1 cellular context compared by ENCODE assay signal in the genomic region with DNA sequence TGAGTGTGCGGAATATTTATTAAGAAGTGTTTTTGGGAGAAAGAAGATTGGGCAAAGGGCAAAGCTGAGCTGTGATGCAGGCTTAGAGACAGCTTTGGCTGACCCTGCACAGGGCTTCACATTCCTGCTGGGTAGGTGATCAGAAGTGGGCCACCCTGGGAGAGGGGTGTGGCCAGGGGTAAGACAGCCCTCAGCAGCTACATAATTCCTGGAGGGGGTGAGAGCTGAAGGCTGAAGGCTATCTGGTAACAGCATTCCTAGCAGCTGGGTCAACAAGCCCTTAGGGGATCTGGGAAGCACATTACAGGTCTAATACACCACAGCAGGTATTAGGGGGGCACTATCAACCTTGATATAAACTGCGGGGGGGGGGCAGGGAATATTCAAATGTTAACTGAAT.
TF ChIP-seq lines count a peak whose summit lies in the region.

No MANE protein-coding gene starts in this region.

TF ChIP-seq in K562, 482 proteins besides CTCF, POLR2A, EP300 and RAD21:
- TF ChIP-seq, protein P1, sequence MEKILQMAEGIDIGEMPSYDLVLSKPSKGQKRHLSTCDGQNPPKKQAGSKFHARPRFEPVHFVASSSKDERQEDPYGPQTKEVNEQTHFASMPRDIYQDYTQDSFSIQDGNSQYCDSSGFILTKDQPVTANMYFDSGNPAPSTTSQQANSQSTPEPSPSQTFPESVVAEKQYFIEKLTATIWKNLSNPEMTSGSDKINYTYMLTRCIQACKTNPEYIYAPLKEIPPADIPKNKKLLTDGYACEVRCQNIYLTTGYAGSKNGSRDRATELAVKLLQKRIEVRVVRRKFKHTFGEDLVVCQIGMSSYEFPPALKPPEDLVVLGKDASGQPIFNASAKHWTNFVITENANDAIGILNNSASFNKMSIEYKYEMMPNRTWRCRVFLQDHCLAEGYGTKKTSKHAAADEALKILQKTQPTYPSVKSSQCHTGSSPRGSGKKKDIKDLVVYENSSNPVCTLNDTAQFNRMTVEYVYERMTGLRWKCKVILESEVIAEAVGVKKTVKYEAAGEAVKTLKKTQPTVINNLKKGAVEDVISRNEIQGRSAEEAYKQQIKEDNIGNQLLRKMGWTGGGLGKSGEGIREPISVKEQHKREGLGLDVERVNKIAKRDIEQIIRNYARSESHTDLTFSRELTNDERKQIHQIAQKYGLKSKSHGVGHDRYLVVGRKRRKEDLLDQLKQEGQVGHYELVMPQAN (IDR thresholded peaks at IDR 0.05; ENCODE audit: borderline replicate concordance), result no peak
- TF ChIP-seq ZKSCAN3 (CRISPR knock-in tag; IDR thresholded peaks at IDR 0.05), result no peak
- TF ChIP-seq, protein P2, sequence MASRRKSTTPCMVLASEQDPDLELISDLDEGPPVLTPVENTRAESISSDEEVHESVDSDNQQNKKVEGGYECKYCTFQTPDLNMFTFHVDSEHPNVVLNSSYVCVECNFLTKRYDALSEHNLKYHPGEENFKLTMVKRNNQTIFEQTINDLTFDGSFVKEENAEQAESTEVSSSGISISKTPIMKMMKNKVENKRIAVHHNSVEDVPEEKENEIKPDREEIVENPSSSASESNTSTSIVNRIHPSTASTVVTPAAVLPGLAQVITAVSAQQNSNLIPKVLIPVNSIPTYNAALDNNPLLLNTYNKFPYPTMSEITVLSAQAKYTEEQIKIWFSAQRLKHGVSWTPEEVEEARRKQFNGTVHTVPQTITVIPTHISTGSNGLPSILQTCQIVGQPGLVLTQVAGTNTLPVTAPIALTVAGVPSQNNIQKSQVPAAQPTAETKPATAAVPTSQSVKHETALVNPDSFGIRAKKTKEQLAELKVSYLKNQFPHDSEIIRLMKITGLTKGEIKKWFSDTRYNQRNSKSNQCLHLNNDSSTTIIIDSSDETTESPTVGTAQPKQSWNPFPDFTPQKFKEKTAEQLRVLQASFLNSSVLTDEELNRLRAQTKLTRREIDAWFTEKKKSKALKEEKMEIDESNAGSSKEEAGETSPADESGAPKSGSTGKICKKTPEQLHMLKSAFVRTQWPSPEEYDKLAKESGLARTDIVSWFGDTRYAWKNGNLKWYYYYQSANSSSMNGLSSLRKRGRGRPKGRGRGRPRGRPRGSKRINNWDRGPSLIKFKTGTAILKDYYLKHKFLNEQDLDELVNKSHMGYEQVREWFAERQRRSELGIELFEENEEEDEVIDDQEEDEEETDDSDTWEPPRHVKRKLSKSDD (conservative IDR thresholded peaks at IDR 0.05; ENCODE audit: low read length), result no peak
- TF ChIP-seq PHF8 (IDR thresholded peaks at IDR 0.05; ENCODE audit: borderline replicate concordance, low read length), result no peak
- TF ChIP-seq ZNF134 (CRISPR knock-in tag; conservative IDR thresholded peaks at IDR 0.05), result no peak
- TF ChIP-seq, protein P3, sequence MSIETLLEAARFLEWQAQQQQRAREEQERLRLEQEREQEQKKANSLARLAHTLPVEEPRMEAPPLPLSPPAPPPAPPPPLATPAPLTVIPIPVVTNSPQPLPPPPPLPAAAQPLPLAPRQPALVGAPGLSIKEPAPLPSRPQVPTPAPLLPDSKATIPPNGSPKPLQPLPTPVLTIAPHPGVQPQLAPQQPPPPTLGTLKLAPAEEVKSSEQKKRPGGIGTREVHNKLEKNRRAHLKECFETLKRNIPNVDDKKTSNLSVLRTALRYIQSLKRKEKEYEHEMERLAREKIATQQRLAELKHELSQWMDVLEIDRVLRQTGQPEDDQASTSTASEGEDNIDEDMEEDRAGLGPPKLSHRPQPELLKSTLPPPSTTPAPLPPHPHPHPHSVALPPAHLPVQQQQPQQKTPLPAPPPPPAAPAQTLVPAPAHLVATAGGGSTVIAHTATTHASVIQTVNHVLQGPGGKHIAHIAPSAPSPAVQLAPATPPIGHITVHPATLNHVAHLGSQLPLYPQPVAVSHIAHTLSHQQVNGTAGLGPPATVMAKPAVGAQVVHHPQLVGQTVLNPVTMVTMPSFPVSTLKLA (conservative IDR thresholded peaks at IDR 0.05), result no peak
- no peak for TF ChIP-seq MYC (IDR thresholded peaks at IDR 0.05; ENCODE audit: low read depth, low read length)
- no peak for TF ChIP-seq MYC (CRISPR knock-in tag; IDR thresholded peaks at IDR 0.05; ENCODE audit: borderline replicate concordance, low read depth)
- TF ChIP-seq, protein P4, sequence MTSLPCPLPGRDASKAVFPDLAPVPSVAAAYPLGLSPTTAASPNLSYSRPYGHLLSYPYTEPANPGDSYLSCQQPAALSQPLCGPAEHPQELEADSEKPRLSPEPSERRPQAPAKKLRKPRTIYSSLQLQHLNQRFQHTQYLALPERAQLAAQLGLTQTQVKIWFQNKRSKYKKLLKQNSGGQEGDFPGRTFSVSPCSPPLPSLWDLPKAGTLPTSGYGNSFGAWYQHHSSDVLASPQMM (CRISPR knock-in tag; IDR thresholded peaks at IDR 0.05), result no peak
